ENCODE assay signal across 15 cellular contexts in the genomic region with DNA sequence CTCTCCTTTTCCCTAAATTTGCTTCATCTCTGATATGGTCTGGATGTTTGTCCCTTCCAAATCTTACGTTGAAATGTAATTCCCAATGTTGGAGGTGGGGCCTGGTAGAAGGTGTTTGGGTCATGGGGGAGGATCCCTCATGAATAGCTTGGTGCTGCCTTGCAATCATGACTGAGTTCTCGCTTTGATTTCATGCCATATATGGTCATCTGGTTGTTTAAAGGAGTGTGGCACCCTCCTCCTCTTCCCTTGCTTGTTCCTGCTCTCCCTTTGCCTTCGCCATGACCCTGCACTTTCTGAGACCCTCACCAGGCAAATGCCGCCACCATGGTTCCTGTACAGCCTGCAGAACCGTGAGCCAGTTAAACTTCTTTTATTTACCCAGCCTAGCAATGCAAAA. TPM values are rescaled to one million over a fixed set of nuclear protein-coding genes. Genes with fewer than 3 reads are reported as not detected.
"Had no signal": no experiment of that assay in that cellular context is flagged by ENCODE, and none has a peak within 500 bp of the region (broad histone marks: within the 10 kb centered on the region; RNA-seq: fewer than 3 reads in every experiment).

No MANE protein-coding gene starts in this region.

- H3K27me3 Mint-ChIP-seq: activated CD4-positive, alpha-beta T cell treated with anti-CD3 and anti-CD28 coated beads for 36 hours; progenitor cell of endocrine pancreas had no signal

- DNase-seq: activated CD4-positive, alpha-beta memory T cell treated with anti-CD3 and anti-CD28 coated beads, Interleukin-2, amount 10 ng/mL, durations not matched to agents 7 days and 5 days; activated CD4-positive, alpha-beta T cell treated with anti-CD3 and anti-CD28 coated beads for 36 hours; heart left ventricle; stimulated activated CD4-positive, alpha-beta T cell treated with anti-CD3 and anti-CD28 coated beads, Interleukin-12 subunit alpha, Interleukin-12 subunit beta, amount 100 ng/mL, for 4 hours; stimulated activated naive CD4-positive, alpha-beta T cell treated with Interleukin-2 at 50 U/mL for 16 hours; upper lobe of right lung had no signal

- H3K9me3 Mint-ChIP-seq: activated CD4-positive, alpha-beta memory T cell treated with anti-CD3 and anti-CD28 coated beads, Interleukin-2, amount 10 ng/mL, durations not matched to agents 7 days and 5 days; T-helper 2 cell treated with Interferon-gamma antibody and Interleukin-4, amounts not matched to agents 5 μg/mL and 100 μg/mL, for 36 hours had no signal

- H3K4me3 ChIP-seq: ascending aorta, heart left ventricle, suprapubic skin, upper lobe of right lung had no signal

- H3K36me3 ChIP-seq: ascending aorta, heart left ventricle, suprapubic skin, upper lobe of right lung had no signal

- H3K27me3 ChIP-seq: ascending aorta, heart left ventricle, suprapubic skin, upper lobe of right lung had no signal

- H3K4me1 ChIP-seq: ascending aorta, upper lobe of right lung had no signal

- H3K4me3 Mint-ChIP-seq: activated CD4-positive, alpha-beta memory T cell treated with anti-CD3 and anti-CD28 coated beads, Interleukin-2, amount 10 ng/mL, durations not matched to agents 7 days and 5 days; activated CD4-positive, alpha-beta T cell treated with anti-CD3 and anti-CD28 coated beads for 36 hours; T-helper 2 cell treated with Interferon-gamma antibody and Interleukin-4, amounts not matched to agents 5 μg/mL and 100 μg/mL, for 36 hours had no signal

- H3K9me3 ChIP-seq: ascending aorta, heart left ventricle, suprapubic skin, upper lobe of right lung had no signal

- H3K27ac Mint-ChIP-seq: activated CD4-positive, alpha-beta memory T cell treated with anti-CD3 and anti-CD28 coated beads, Interleukin-2, amount 10 ng/mL, durations not matched to agents 7 days and 5 days; activated CD4-positive, alpha-beta T cell treated with anti-CD3 and anti-CD28 coated beads for 36 hours; progenitor cell of endocrine pancreas; T-helper 2 cell treated with Interferon-gamma antibody and Interleukin-4, amounts not matched to agents 5 μg/mL and 100 μg/mL, for 36 hours had no signal

- ATAC-seq: activated CD4-positive, alpha-beta T cell treated with anti-CD3 and anti-CD28 coated beads for 36 hours; heart left ventricle; upper lobe of right lung had no signal

RNA-seq across cellular contexts. Expression of gene NOBOX, which starts 14.5 kb away (rescaled TPM):
- total RNA-seq: activated CD4-positive, alpha-beta memory T cell treated with anti-CD3 and anti-CD28 coated beads, Interleukin-2, amount 10 ng/mL, durations not matched to agents 7 days and 5 days; activated CD4-positive, alpha-beta T cell treated with anti-CD3 and anti-CD28 coated beads for 36 hours; ascending aorta; endothelial cell of umbilical vein; frontal cortex; heart left ventricle; kidney epithelial cell; liver; myocyte; progenitor cell of endocrine pancreas; suprapubic skin; upper lobe of right lung had no signal
